ENCODE assay signal across 9 cellular contexts in the genomic region with DNA sequence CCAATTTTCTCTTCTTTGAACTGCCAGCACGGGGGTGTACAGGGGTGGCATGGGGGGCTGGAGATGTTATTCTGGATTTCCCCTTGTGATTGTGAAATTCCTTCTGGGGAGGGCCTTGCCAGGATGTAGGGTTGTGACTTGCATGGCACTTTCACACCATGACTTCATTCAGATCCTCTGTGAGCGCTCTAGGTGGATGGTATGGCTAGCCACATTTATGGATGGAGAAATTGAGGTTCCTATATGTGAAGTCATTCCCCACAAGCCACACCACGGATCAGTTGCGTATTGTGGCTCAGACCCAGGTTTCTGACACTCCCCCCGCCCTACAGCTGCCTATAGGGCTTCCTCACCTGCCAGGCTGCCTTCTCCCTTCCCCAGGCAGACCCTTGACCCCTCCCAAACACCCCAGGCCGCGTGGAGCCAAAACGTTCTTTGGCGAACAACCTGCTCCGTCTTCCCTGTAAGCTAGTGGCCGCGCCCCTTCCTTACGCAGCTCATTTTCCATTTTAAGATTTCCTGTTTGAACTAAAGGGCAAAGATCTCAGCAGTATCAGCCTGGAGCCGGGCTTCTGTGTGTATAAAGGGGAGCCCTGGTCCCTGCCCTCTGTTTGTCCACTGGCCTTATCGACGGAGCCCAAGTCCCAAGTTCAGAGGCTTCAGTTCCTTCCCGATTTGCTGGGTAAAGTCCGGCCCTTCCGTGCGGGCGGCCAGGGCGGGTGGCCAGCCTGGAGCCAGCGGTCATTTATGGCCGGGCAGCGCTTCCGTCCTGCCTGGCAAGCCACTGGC.
A peak's percentile ranks its signal among the peaks of the same experiment; 100 is the strongest.
DNase-seq lines count a peak whose midpoint lies in the region; ATAC-seq and TF ChIP-seq lines count a peak whose summit lies in the region.
"Had no signal": no experiment of that assay in that cellular context is flagged by ENCODE, and none has a peak within 500 bp of the region (broad histone marks: within the 10 kb centered on the region; RNA-seq: fewer than 3 reads in every experiment).

No MANE protein-coding gene starts in this region.

- H3K4me1 ChIP-seq in Panc1 (ENCODE audit: control insufficient read depth, insufficient read depth, low read length) (no peaks in the 10 kb centered on the region), psoas muscle (no peaks in the 10 kb centered on the region)

- peak; percentile 13 for DNase-seq in ELF-1 (ENCODE audit: low read depth, low spot score)
- no peak for DNase-seq in Panc1 (ENCODE audit: low read depth, low spot score)
- DNase-seq in cardiac septum (ENCODE audit: low spot score) = peak; percentile 85
- DNase-seq in psoas muscle = peak; percentile 22 to 61
- no peak for DNase-seq in NCI-H1105 treated with DMSO at 0.1 percent for 48 hours (lab: John Stamatoyannopoulos, UW)
- DNase-seq in erythroblast (lab: John Stamatoyannopoulos, UW) = no peak
- DNase-seq: T-helper 9 cell had no signal

- H3K4me3 ChIP-seq in Panc1 (ENCODE audit: low read depth in 2 of 2, low read length in 2 of 2) (peak overlapping the region; percentile 30 to 51), psoas muscle (no peak overlapping the region)

- TF ChIP-seq POLR2A in erythroblast (IDR thresholded peaks at IDR 0.05; ENCODE audit: low read length) = no peak

- in situ Hi-C loops in Panc1 (cut with HindIII; ENCODE audit: low pct_unique_long_range_greater_than_20kb, low sequenced_read_pairs) = no loop called here

- H3K27me3 ChIP-seq in Panc1 (ENCODE audit: control insufficient read depth, insufficient read depth, low read length) (no peaks in the 10 kb centered on the region), psoas muscle (ENCODE audit: insufficient read depth in 3 of 3, low read length in 2 of 3) (no peaks in the 10 kb centered on the region)

- H3K36me3 ChIP-seq in Panc1 (ENCODE audit: control insufficient read depth, insufficient read depth, low read length) (no peaks in the 10 kb centered on the region), psoas muscle (ENCODE audit: insufficient read depth in 1 of 2, low read depth in 1 of 2) (no peaks in the 10 kb centered on the region)

- CTCF ChIA-PET in Panc1 (lab: Charles Lee) = no interaction called here

- ATAC-seq in Panc1 (peak; percentile 65), psoas muscle (peak in 3 of 4 donors; percentile 27 to 66 (median 33)), HG02870 (IDR thresholded peaks at IDR 0.05; ENCODE audit: unreplicated experiment) (no peak), GM21367 (IDR thresholded peaks at IDR 0.05; ENCODE audit: unreplicated experiment) (no peak)

- TF ChIP-seq CTCF in Panc1 (IDR thresholded peaks at IDR 0.05) = no peak
- TF ChIP-seq CTCF in psoas muscle (IDR thresholded peaks at IDR 0.05) = no peak

- H3K27ac ChIP-seq in Panc1 (ENCODE audit: low read length) = peak overlapping the region; percentile 23; the same call in 1 of the 2 replicates
- H3K27ac ChIP-seq in psoas muscle = peak overlapping the region; percentile 61

- intact Hi-C loops in Panc1 (cut with micrococcal nuclease; ENCODE audit: unreplicated experiment) (no loop called here), cardiac septum (cut with DNase I) (loop anchor here (1.0 to 5.0 kb wide), 2 partner anchors 50 to 100 kb away; a partner anchor contains a TSS), psoas muscle (cut with DNase I) (no loop called here)

- POLR2A ChIA-PET in Panc1 (lab: Charles Lee) = no interaction called here

- BruUV-seq in Panc1 (replicated peaks; lab: Mats Ljungman, UMichigan) = no TSS peak

- no peaks in the 10 kb centered on the region for H3K9me3 ChIP-seq in Panc1 (ENCODE audit: control insufficient read depth, insufficient read depth, low read depth, low read length)
- H3K9me3 ChIP-seq in psoas muscle = no peaks in the 10 kb centered on the region

- WGBS in psoas muscle, 3 donors = 55 to 64% (median 63%) methylated on average over 26 of the region's 26 CpGs

Comparison
In these comparisons a context has a peak if more than half of its experiments do, and no peak if none do; other contexts are left out.
1. DNase-seq: peak in ELF-1 (single experiment), cardiac septum (single experiment) and psoas muscle (2 of 2); none in Panc1 (single experiment), NCI-H1105 treated with DMSO at 0.1 percent for 48 hours (single experiment) and erythroblast (0 of 2).
2. ATAC-seq: peak in Panc1 (single experiment) and psoas muscle (3 of 4); none in HG02870 (single experiment) and GM21367 (single experiment).